11 cellular contexts compared by ENCODE assay signal in genomic region chr4:138977525-138977924, GRCh38. TPM values are rescaled to one million over a fixed set of nuclear protein-coding genes. Genes with fewer than 3 reads are reported as not detected.
A peak's percentile ranks its signal among the peaks of the same experiment; 100 is the strongest.
DNase-seq lines count a peak whose midpoint lies in the region; ATAC-seq and TF ChIP-seq lines count a peak whose summit lies in the region.
"Had no signal": no experiment of that assay in that cellular context is flagged by ENCODE, and none has a peak within 500 bp of the region (broad histone marks: within the 10 kb centered on the region; RNA-seq: fewer than 3 reads in every experiment).

No MANE protein-coding gene starts in this region.

- no peak overlapping the region for H3K4me3 ChIP-seq in colonic mucosa
- H3K4me3 ChIP-seq: esophagus muscularis mucosa had no signal

- no peaks in the 10 kb centered on the region for H3K9me3 ChIP-seq in colonic mucosa
- H3K9me3 ChIP-seq: esophagus muscularis mucosa had no signal

- no peaks in the 10 kb centered on the region for H3K4me1 ChIP-seq in colonic mucosa

- no peaks in the 10 kb centered on the region for H3K36me3 ChIP-seq in colonic mucosa
- H3K36me3 ChIP-seq: esophagus muscularis mucosa had no signal

- intact Hi-C loops in colonic mucosa (cut with DNase I): no loop called here

- DNase-seq in dermis microvascular lymphatic vessel endothelial cell (ENCODE audit: low read depth in 2 of 2) (peak; percentile 32 to 33), NCI-H82 (lab: John Stamatoyannopoulos, UW) (no peak), SW480 (ENCODE audit: low spot score) (no peak), colonic mucosa (no peak)
- DNase-seq in activated CD4-positive, alpha-beta T cell treated with anti-CD3 and anti-CD28 coated beads for 4 hours: no peak
- DNase-seq: CD8-positive, alpha-beta T cell; Right ventricle myocardium superior had no signal

- no peak overlapping the region for H3K27ac ChIP-seq in colonic mucosa
- H3K27ac ChIP-seq: esophagus muscularis mucosa had no signal

- no peak overlapping the region for H3K9ac ChIP-seq in colonic mucosa (ENCODE audit: low read depth in 2 of 2, low read length in 2 of 2)

- TF ChIP-seq CTCF in colonic mucosa (IDR thresholded peaks at IDR 0.05): no peak

- ATAC-seq in GM18498 (IDR thresholded peaks at IDR 0.05; ENCODE audit: unreplicated experiment): peak; percentile 96
- peak; percentile 97 for ATAC-seq in GM21515 (IDR thresholded peaks at IDR 0.05; ENCODE audit: unreplicated experiment)
- ATAC-seq in HG03196 (IDR thresholded peaks at IDR 0.05; ENCODE audit: unreplicated experiment): peak; percentile 94
- ATAC-seq: CD8-positive, alpha-beta T cell had no signal

- no peaks in the 10 kb centered on the region for H3K27me3 ChIP-seq in colonic mucosa
- H3K27me3 ChIP-seq: esophagus muscularis mucosa had no signal

RNA-seq across cellular contexts. Expression of gene NOCT, which starts 38.1 kb away (rescaled TPM):
- total RNA-seq in dermis microvascular lymphatic vessel endothelial cell (29.4 and 37.0 TPM in 2 replicates), colonic mucosa (10 to 100 TPM in 1 of 2 donors, 1 to 10 TPM in 1; 4.5 to 13.5 TPM)

Comparison
In these comparisons a context has a peak if more than half of its experiments do, and no peak if none do; other contexts are left out.
1. DNase-seq: peak in dermis microvascular lymphatic vessel endothelial cell (2 of 2); none in activated CD4-positive, alpha-beta T cell treated with anti-CD3 and anti-CD28 coated beads for 4 hours (0 of 2), NCI-H82 (single experiment), SW480 (single experiment) and colonic mucosa (single experiment).
2. Peak in every context shown above with its lines, with median percentiles within 50 percentile points of each other: ATAC-seq.